ENCODE assay signal across 8 cellular contexts in the genomic region with DNA sequence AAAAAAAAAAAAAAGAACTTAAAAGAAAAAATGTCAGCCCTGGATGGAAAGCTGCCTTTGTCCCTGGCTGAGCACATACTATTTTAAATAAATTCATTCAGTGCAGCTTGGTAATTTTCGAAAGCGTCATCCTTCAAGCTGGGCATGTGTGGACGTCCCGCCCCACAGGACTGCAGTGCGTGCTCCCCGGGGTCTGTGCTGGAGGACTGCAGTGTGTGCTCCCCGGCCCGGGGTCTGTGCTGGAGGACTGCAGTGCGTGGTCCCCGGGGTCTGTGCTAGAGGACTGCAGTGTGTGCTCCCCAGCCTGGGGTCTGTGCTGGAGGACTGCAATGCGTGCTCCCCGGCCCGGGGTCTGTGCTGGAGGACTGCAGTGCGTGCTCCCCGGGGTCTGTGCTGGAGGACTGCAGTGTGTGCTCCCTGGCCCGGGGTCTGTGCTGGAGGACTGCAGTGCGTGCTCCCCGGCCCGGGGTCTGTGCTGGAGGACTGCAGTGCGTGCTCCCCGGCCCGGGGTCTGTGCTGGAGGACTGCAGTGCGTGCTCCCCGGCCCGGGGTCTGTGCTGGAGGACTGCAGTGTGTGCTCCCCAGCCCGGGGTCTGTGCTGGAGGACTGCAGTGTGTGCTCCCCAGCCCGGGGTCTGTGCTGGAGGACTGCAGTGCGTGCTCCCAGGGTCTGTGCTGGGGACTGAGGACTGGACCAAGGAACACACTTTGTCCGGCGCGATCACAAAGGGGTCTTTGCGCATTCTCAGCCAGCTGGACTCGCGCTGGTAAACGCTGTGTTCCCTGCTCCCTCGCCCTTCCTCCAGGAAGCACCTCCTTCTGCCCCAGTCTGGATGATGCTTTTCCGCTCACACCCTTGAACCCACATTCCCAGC.
DNase-seq lines count a peak whose midpoint lies in the region; TF ChIP-seq lines count a peak whose summit lies in the region.
"Not testable (repeated sequence)": the region's sequence is repeated elsewhere in the genome, so short reads cannot be mapped to it uniquely, and the experiment has no call there.

No MANE protein-coding gene starts in this region.

- H3K4me1 Mint-ChIP-seq in neural progenitor cell = peaks cover 53% of the 10 kb centered on the region

- H3K4me1 ChIP-seq in mammary epithelial cell (ENCODE audit: insufficient read depth, low read length) (peaks cover 16% of the 10 kb centered on the region), neural progenitor cell (peaks cover 38% of the 10 kb centered on the region), skeletal muscle satellite cell (ENCODE audit: control insufficient read depth, insufficient read depth, low read length) (peaks cover 15% of the 10 kb centered on the region), vagina (peaks cover 28% of the 10 kb centered on the region)

- H3K36me3 Mint-ChIP-seq in neural progenitor cell = not testable (repeated sequence)

- peak overlapping the region; percentile 75 for H3K4me2 ChIP-seq in mammary epithelial cell (ENCODE audit: insufficient read depth, low read depth, low read length)
- H3K4me2 ChIP-seq in neural progenitor cell = not testable (repeated sequence)
- H3K4me2 ChIP-seq in skeletal muscle satellite cell (ENCODE audit: low read length) = peak overlapping the region; percentile 84

- intact Hi-C loops in mammary epithelial cell (cut with micrococcal nuclease); vagina (cut with DNase I): not testable (repeated sequence)

- CTCF ChIA-PET in mammary epithelial cell (lab: Charles Lee; ENCODE audit: low non-redundant PET) = not testable (repeated sequence)

- H3K27me3 ChIP-seq in H7 (ENCODE audit: control insufficient read depth, insufficient read depth, low read length); mammary epithelial cell (ENCODE audit: insufficient read depth, low read length); neural progenitor cell; vagina: not testable (repeated sequence)
- peaks cover 33% of the 10 kb centered on the region for H3K27me3 ChIP-seq in skeletal muscle satellite cell (ENCODE audit: control insufficient read depth, insufficient read depth, low read length)

- BruUV-seq in mammary epithelial cell (replicated peaks; lab: Mats Ljungman, UMichigan) = not testable (repeated sequence)

- peak overlapping the region; percentile 88 for H2AFZ ChIP-seq in mammary epithelial cell (ENCODE audit: low read depth, low read length)
- H2AFZ ChIP-seq in neural progenitor cell (replicated peaks) = not testable (repeated sequence)

- not testable (repeated sequence) for H3K4me3 Mint-ChIP-seq in neural progenitor cell

- H3K9ac ChIP-seq in mammary epithelial cell (ENCODE audit: insufficient read depth, low read length); neural progenitor cell: not testable (repeated sequence)
- H3K9ac ChIP-seq in skeletal muscle satellite cell (ENCODE audit: low read depth, low read length) = peak overlapping the region; percentile 16

- not testable (repeated sequence) for H3K4me3 ChIP-seq in H7 (ENCODE audit: insufficient read depth, low read depth, low read length); neural progenitor cell; vagina
- peak overlapping the region in 1 of 3 experiments; percentile 5 for H3K4me3 ChIP-seq in mammary epithelial cell (replicated peaks in 1 of 3; ENCODE audit: insufficient read depth in 1 of 3, low read depth in 2 of 3, low read length in 3 of 3)
- H3K4me3 ChIP-seq in fibroblast of mammary gland (ENCODE audit: control insufficient read depth, low read depth, low read length) = peak overlapping the region; percentile 6
- peak overlapping the region; percentile 65 for H3K4me3 ChIP-seq in skeletal muscle satellite cell (ENCODE audit: low read length)

- not testable (repeated sequence) for H3K9me3 ChIP-seq in mammary epithelial cell (replicated peaks; ENCODE audit: insufficient read depth, low read length); neural progenitor cell (ENCODE audit: low read depth); skeletal muscle satellite cell (replicated peaks; ENCODE audit: low read length); vagina

- H3K27ac ChIP-seq in mammary epithelial cell (ENCODE audit: insufficient read depth, low read depth, low read length); neural progenitor cell; vagina: not testable (repeated sequence)

- H3K9me3 Mint-ChIP-seq in neural progenitor cell = not testable (repeated sequence)

- peak; percentile 54 for DNase-seq in H7
- DNase-seq in activated CD4-positive, CD25-positive, alpha-beta regulatory T cell treated with anti-CD3 and anti-CD28 coated beads, Interleukin-2, amount 50 U/mL, for 72 hours = peak; percentile 24
- DNase-seq in mammary epithelial cell; fibroblast of mammary gland (ENCODE audit: low read depth); neural progenitor cell (ENCODE audit: low spot score): not testable (repeated sequence)
- peak; percentile 22 for DNase-seq in islet precursor cell
- peak; percentile 46 to 77 for DNase-seq in vagina (ENCODE audit: extremely low spot score in 2 of 2)

- peaks cover 11% of the 10 kb centered on the region for H3F3A ChIP-seq in neural progenitor cell (ENCODE audit: low read depth)

- TF ChIP-seq CTCF in mammary epithelial cell (conservative IDR thresholded peaks at IDR 0.05 in 1 of 2, IDR thresholded peaks at IDR 0.05 in 1 of 2; ENCODE audit: extremely low read depth in 1 of 2, insufficient read depth in 1 of 2, low read depth in 1 of 2, low read length in 2 of 2); fibroblast of mammary gland (conservative IDR thresholded peaks at IDR 0.05; ENCODE audit: control insufficient read depth, insufficient read depth, low read depth, low read length); neural progenitor cell (IDR thresholded peaks at IDR 0.05); vagina (IDR thresholded peaks at IDR 0.05): not testable (repeated sequence)

- WGBS in mammary epithelial cell (ENCODE audit: low coverage, missing lambda C conversion rate) = 36% methylated on average over 20 of the region's 37 CpGs

- H3K27ac Mint-ChIP-seq in neural progenitor cell = peak overlapping the region; percentile 82

- H3K36me3 ChIP-seq in H7 (replicated peaks; ENCODE audit: control insufficient read depth, insufficient read depth, low read length); mammary epithelial cell (ENCODE audit: insufficient read depth, low read length); neural progenitor cell; skeletal muscle satellite cell (ENCODE audit: insufficient read depth, low read length); vagina: not testable (repeated sequence)

- H3K27me3 Mint-ChIP-seq in neural progenitor cell (ENCODE audit: insufficient read depth, low read depth) = peaks cover 30% of the 10 kb centered on the region

- not testable (repeated sequence) for H3K79me2 ChIP-seq in mammary epithelial cell (ENCODE audit: insufficient read depth, low read length); neural progenitor cell (ENCODE audit: low read depth)

- dilution Hi-C loops in mammary epithelial cell (cut with HindIII; ENCODE audit: low sequenced_read_pairs) = loop anchor here (5.0 kb wide), 1 partner anchor 42 kb away; no protein-coding TSS in a partner anchor

- not testable (repeated sequence) for H4K20me1 ChIP-seq in mammary epithelial cell (ENCODE audit: insufficient read depth, low read length); neural progenitor cell (ENCODE audit: low read depth)

- not testable (repeated sequence) for TF ChIP-seq POLR2A in vagina (IDR thresholded peaks at IDR 0.05)

- in situ Hi-C loops in mammary epithelial cell (cut with MboI; ENCODE audit: low sequenced_read_pairs in 2 of 2) = not testable (repeated sequence)
